In the genomic region with DNA sequence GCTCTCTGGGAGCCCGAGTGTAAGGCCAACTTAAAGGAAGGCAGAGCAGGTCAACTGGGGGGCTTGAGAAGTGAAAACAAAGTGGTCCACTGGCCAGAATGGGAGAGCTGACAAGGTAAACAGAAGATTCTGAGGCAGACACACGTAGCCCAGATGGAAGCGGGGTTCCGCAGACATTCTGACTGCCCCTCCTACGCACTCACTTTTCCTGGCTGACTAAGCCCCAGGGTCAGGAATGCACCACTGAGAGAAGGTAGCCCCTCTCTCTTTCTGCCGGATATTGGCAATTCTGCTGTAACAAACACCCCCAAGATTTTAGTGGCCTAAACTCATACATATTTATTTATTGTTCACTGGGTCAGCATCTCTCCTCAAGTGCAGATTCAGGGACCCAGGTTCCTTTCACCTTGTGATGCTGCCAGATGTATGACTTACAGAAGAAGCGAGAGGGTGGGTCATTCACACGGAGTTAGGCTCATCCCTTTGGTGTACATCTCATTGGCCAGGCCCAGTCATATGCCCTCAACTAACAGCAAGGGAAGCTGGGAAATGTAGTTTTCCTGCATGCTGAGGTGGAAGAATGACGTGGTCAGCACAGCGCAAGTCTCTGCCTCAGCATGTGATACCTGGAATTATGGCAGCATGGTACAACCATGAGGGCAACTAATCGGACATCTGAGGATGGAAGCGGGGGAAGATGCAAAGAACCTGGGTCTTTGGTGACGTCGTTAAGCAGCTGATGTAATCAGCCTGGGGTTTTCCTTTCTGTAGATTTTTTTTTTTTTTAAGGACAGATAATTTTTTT, we compare ENCODE assay signal across 9 cellular contexts. TPM values are rescaled to one million over a fixed set of nuclear protein-coding genes. Genes with fewer than 3 reads are reported as not detected.
DNase-seq lines count a peak whose midpoint lies in the region; ATAC-seq and TF ChIP-seq lines count a peak whose summit lies in the region.
"Had no signal": no experiment of that assay in that cellular context is flagged by ENCODE, and none has a peak within 500 bp of the region (broad histone marks: within the 10 kb centered on the region; RNA-seq: fewer than 3 reads in every experiment).

No MANE protein-coding gene starts in this region.

- H3K4me1 ChIP-seq in RWPE2 (ENCODE audit: insufficient read depth, poor library complexity, severe bottlenecking) (no peaks in the 10 kb centered on the region), right cardiac atrium (ENCODE audit: control insufficient read depth, insufficient read depth, low read length) (no peaks in the 10 kb centered on the region), skeletal muscle satellite cell (ENCODE audit: control insufficient read depth, insufficient read depth, low read length) (peaks cover 14% of the 10 kb centered on the region)

- no peak for TF ChIP-seq POLR2A in GM18505 (IDR thresholded peaks at IDR 0.05; ENCODE audit: borderline replicate concordance, extremely low read depth, insufficient read depth, insufficient read length)

- H3K9ac ChIP-seq in skeletal muscle satellite cell (ENCODE audit: low read depth, low read length) = no peak overlapping the region

- DNase-seq in SIG-M5 treated with dmso at 0.1 percent for 504 hours (lab: John Stamatoyannopoulos, UW; ENCODE audit: unreplicated experiment) = peak; percentile 8
- DNase-seq in SIG-M5 (lab: John Stamatoyannopoulos, UW) = no peak
- DNase-seq in RWPE2 (ENCODE audit: low spot score) = peak; percentile 68
- DNase-seq in activated naive CD8-positive, alpha-beta T cell treated with anti-CD3 and anti-CD28 coated beads, Interleukin-2, amount 50 U/mL, for 24 hours = peak; percentile 29
- peak in 2 of 3 donors; percentile 47 to 61 for DNase-seq in right cardiac atrium

- 37% methylated on average over 14 of the region's 14 CpGs for WGBS in right cardiac atrium

- no peaks in the 10 kb centered on the region for H3K9me3 ChIP-seq in RWPE2 (ENCODE audit: severe bottlenecking)
- no peaks in the 10 kb centered on the region for H3K9me3 ChIP-seq in right cardiac atrium (ENCODE audit: control insufficient read depth, low read length)
- no peaks in the 10 kb centered on the region for H3K9me3 ChIP-seq in skeletal muscle satellite cell (replicated peaks; ENCODE audit: low read length)

- H3K27me3 ChIP-seq in RWPE2 (ENCODE audit: insufficient read depth, poor library complexity, severe bottlenecking) (no peaks in the 10 kb centered on the region), right cardiac atrium (ENCODE audit: control insufficient read depth, insufficient read depth) (no peaks in the 10 kb centered on the region), skeletal muscle satellite cell (ENCODE audit: control insufficient read depth, insufficient read depth, low read length) (no peaks in the 10 kb centered on the region)

- H3K4me3 ChIP-seq in RWPE2 (ENCODE audit: severe bottlenecking) (no peak overlapping the region), right cardiac atrium (ENCODE audit: low read length) (peak overlapping the region; percentile 32), skeletal muscle satellite cell (ENCODE audit: low read length) (peak overlapping the region; percentile 40)

- H3K27me3 Mint-ChIP-seq in activated naive CD8-positive, alpha-beta T cell treated with anti-CD3 and anti-CD28 coated beads, Interleukin-2, amount 50 U/mL, for 24 hours = no peaks in the 10 kb centered on the region

- H3K27ac ChIP-seq in RWPE2 (ENCODE audit: poor library complexity, severe bottlenecking) = no peak overlapping the region
- no peak overlapping the region for H3K27ac ChIP-seq in right cardiac atrium (ENCODE audit: low read length)
- H3K27ac ChIP-seq: C4-2B had no signal

- no peaks in the 10 kb centered on the region for H3K36me3 Mint-ChIP-seq in activated naive CD8-positive, alpha-beta T cell treated with anti-CD3 and anti-CD28 coated beads, Interleukin-2, amount 50 U/mL, for 24 hours (ENCODE audit: low read depth)

- peaks cover 3% of the 10 kb centered on the region for H3K9me3 Mint-ChIP-seq in activated naive CD8-positive, alpha-beta T cell treated with anti-CD3 and anti-CD28 coated beads, Interleukin-2, amount 50 U/mL, for 24 hours

- peaks cover 29% of the 10 kb centered on the region for H3K4me1 Mint-ChIP-seq in activated naive CD8-positive, alpha-beta T cell treated with anti-CD3 and anti-CD28 coated beads, Interleukin-2, amount 50 U/mL, for 24 hours

- TF ChIP-seq CTCF in RWPE2 (IDR thresholded peaks at IDR 0.05; ENCODE audit: poor library complexity, severe bottlenecking) = no peak

- intact Hi-C loops in right cardiac atrium (cut with DNase I) = no loop called here

- peak overlapping the region; percentile 63 for H3K4me2 ChIP-seq in skeletal muscle satellite cell (ENCODE audit: low read length)

- peak overlapping the region; percentile 9 for H3K4me3 Mint-ChIP-seq in activated naive CD8-positive, alpha-beta T cell treated with anti-CD3 and anti-CD28 coated beads, Interleukin-2, amount 50 U/mL, for 24 hours

- H3K36me3 ChIP-seq in RWPE2 (ENCODE audit: low read depth) (no peaks in the 10 kb centered on the region), skeletal muscle satellite cell (ENCODE audit: insufficient read depth, low read length) (no peaks in the 10 kb centered on the region)

- peak; percentile 61 for ATAC-seq in HG03066 (IDR thresholded peaks at IDR 0.05; ENCODE audit: low read depth, unreplicated experiment)
- peak; percentile 99 for ATAC-seq in RWPE2 (ENCODE audit: low read depth)
- ATAC-seq in activated naive CD8-positive, alpha-beta T cell treated with anti-CD3 and anti-CD28 coated beads, Interleukin-2, amount 50 U/mL, for 24 hours = peak; percentile 96
- ATAC-seq in right cardiac atrium = peak; percentile 93 to 96
- ATAC-seq in GM18505 (IDR thresholded peaks at IDR 0.05; ENCODE audit: unreplicated experiment) = no peak

- peak overlapping the region; percentile 74 for H3K27ac Mint-ChIP-seq in activated naive CD8-positive, alpha-beta T cell treated with anti-CD3 and anti-CD28 coated beads, Interleukin-2, amount 50 U/mL, for 24 hours

RNA-seq across cellular contexts. Expression of a gene that starts 43.5 kb away (rescaled TPM):
- 10 to 100 TPM; 67.6 to 78.1 (median 73.1) TPM for total RNA-seq in right cardiac atrium
- polyA plus RNA-seq in right cardiac atrium = 95.3 TPM
- total RNA-seq in skeletal muscle satellite cell (2012; rRNA removed) = 26.1 and 35.4 TPM in 2 replicates

RNA-seq across cellular contexts. Expression of a gene that starts 43.5 kb away (rescaled TPM):
- total RNA-seq in right cardiac atrium = 10 to 100 TPM in 1 of 4 donors, 1 to 10 TPM in 3; 4.1 to 11.7 (median 6.7) TPM
- polyA plus RNA-seq in right cardiac atrium = 2.2 TPM
- total RNA-seq in skeletal muscle satellite cell (2012; rRNA removed) = 25.3 and 31.7 TPM in 2 replicates
